ENCODE assay signal across 21 cellular contexts in the genomic region with DNA sequence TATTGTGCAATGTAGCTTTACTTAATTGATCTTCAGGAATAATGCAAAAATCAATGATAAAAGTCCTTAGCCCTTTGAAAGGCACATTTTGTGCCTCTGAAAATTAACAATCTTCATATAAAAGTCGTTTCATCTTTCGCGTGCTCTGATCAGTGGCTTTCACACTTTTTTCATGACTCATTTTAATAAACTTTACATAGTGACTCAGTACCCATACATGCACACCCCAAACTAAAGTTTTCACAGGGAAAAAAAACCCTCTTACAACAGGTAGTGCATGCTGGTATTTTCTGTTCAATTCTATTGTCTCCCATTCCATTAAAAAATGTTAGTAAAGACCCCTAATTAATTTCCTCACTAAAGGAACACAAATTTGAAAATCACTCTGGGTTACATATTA. TPM values are rescaled to one million over a fixed set of nuclear protein-coding genes. Genes with fewer than 3 reads are reported as not detected.
DNase-seq lines count a peak whose midpoint lies in the region; ATAC-seq and TF ChIP-seq lines count a peak whose summit lies in the region.
"Had no signal": no experiment of that assay in that cellular context is flagged by ENCODE, and none has a peak within 500 bp of the region (broad histone marks: within the 10 kb centered on the region; RNA-seq: fewer than 3 reads in every experiment).

No MANE protein-coding gene starts in this region.

- H3K4me1 ChIP-seq in esophagus squamous epithelium = peaks cover 0 to 40% (median 0%) of the 10 kb centered on the region in 3 donors
- H3K4me1 ChIP-seq: left ventricle myocardium inferior had no signal

- intact Hi-C loops in esophagus squamous epithelium (cut with DNase I) = no loop called here

- TF ChIP-seq CTCF in brain microvascular endothelial cell (IDR thresholded peaks at IDR 0.05; ENCODE audit: low read depth, low read length, missing control alignments) (no peak), esophagus squamous epithelium (IDR thresholded peaks at IDR 0.05) (no peak)

- ATAC-seq in HG03097 (IDR thresholded peaks at IDR 0.05; ENCODE audit: low FRiP score, unreplicated experiment) = no peak
- ATAC-seq: CD8-positive, alpha-beta T cell; stimulated activated naive B cell treated with anti-CD40 and anti-IgM and Interleukin-4, amounts not matched to agents 10 μg/mL and 1 μg/mL and 100 μg/mL, for 72 hours had no signal

- H3K27me3 ChIP-seq in brain microvascular endothelial cell (replicated peaks) (no peaks in the 10 kb centered on the region), esophagus squamous epithelium (no peaks in the 10 kb centered on the region)
- H3K27me3 ChIP-seq: heart left ventricle, right lobe of liver had no signal

- DNase-seq in Caki2 (ENCODE audit: low read depth) (peak; percentile 33), HPDE6-E6E7 (ENCODE audit: extremely low spot score) (peak; percentile 50), brain microvascular endothelial cell (no peak), kidney tubule cell (ENCODE audit: low spot score) (peak; percentile 45), HK-2 (ENCODE audit: unreplicated experiment) (no peak), esophagus squamous epithelium (lab: John Stamatoyannopoulos, UW) (no peak)
- no peak for DNase-seq in activated CD4-positive, alpha-beta T cell treated with anti-CD3 and anti-CD28 coated beads for 4 hours
- DNase-seq: activated B cell treated with CpG ODN at 0.5 μM for 24 hours; CD8-positive, alpha-beta T cell; effector CD8-positive, alpha-beta T cell; left ventricle myocardium inferior; NCI-H2081 treated with DMSO at 0.1 percent for 48 hours; nephron progenitor cell; NK-92 treated with Interleukin-12 subunit alpha and Interleukin-12 subunit beta, amount 100 ng/mL, for 24 hours; right lobe of liver; SK-N-SH; stimulated activated CD4-positive, alpha-beta T cell treated with anti-CD3 and anti-CD28 coated beads, Interleukin-4, amount 100 ng/mL, for 4 hours; stimulated activated naive B cell treated with anti-CD40 and anti-IgM and Interleukin-4, amounts not matched to agents 10 μg/mL and 1 μg/mL and 100 μg/mL, for 72 hours had no signal

- no peak for TF ChIP-seq POLR2A in esophagus squamous epithelium (IDR thresholded peaks at IDR 0.05)

- no peaks in the 10 kb centered on the region for H3K9me3 ChIP-seq in esophagus squamous epithelium
- H3K9me3 ChIP-seq: heart left ventricle, left ventricle myocardium inferior, right lobe of liver, SK-N-SH had no signal

- in situ Hi-C loops in Caki2 (cut with HindIII; ENCODE audit: low pct_unique_long_range_greater_than_20kb, low sequenced_read_pairs) (no loop called here), brain microvascular endothelial cell (cut with HindIII; ENCODE audit: low pct_ligation_motif_present, low sequenced_read_pairs) (no loop called here)

- H3K36me3 ChIP-seq in brain microvascular endothelial cell (replicated peaks) (peaks cover under 1% of the 10 kb centered on the region), esophagus squamous epithelium (peaks cover 0 to 12% (median 0%) of the 10 kb centered on the region in 3 donors)

- H3K27ac ChIP-seq in brain microvascular endothelial cell (peak overlapping the region; percentile 66), esophagus squamous epithelium (peak overlapping the region in 2 of 4 donors; percentile 58 to 63)
- H3K27ac ChIP-seq: HL-60, left ventricle myocardium inferior, right lobe of liver had no signal

- 20 to 29% methylated on average over 3 of the region's 3 CpGs for WGBS in esophagus squamous epithelium, 2 donors

- H3K4me3 ChIP-seq in brain microvascular endothelial cell (ENCODE audit: low read depth, low read length) (no peak overlapping the region), esophagus squamous epithelium (no peak overlapping the region)
- H3K4me3 ChIP-seq: left ventricle myocardium inferior had no signal

RNA-seq across cellular contexts. Expression of a gene that starts 21.5 kb away (rescaled TPM):
- total RNA-seq in Caki2 (2014; rRNA removed; shearing (Covaris generic); ENCODE audit: low replicate concordance) = 18.6 and 26.2 TPM in 2 replicates
- 10 to 100 TPM; 15.1 to 33.9 (median 26.0) TPM for total RNA-seq in esophagus squamous epithelium

RNA-seq across cellular contexts. Expression of a gene that starts 21.6 kb away (rescaled TPM):
- total RNA-seq in Caki2 (2014; rRNA removed; shearing (Covaris generic); ENCODE audit: low replicate concordance) = 17.2 and 35.7 TPM in 2 replicates
- 10 to 100 TPM; 24.5 to 36.2 (median 34.6) TPM for total RNA-seq in esophagus squamous epithelium

Comparison
In these comparisons a context has a peak if more than half of its experiments do, and no peak if none do; other contexts are left out.
1. DNase-seq: peak in Caki2 (single experiment), HPDE6-E6E7 (single experiment) and kidney tubule cell (single experiment); none in brain microvascular endothelial cell (single experiment), HK-2 (single experiment), activated CD4-positive, alpha-beta T cell treated with anti-CD3 and anti-CD28 coated beads for 4 hours (0 of 2) and esophagus squamous epithelium (single experiment).